In genomic region chr14:24639905-24640304, GRCh38 we compare ENCODE assay signal across 25 cellular contexts. TPM values are rescaled to one million over a fixed set of nuclear protein-coding genes. Genes with fewer than 3 reads are reported as not detected.
"Had no signal": no experiment of that assay in that cellular context is flagged by ENCODE, and none has a peak within 500 bp of the region (broad histone marks: within the 10 kb centered on the region; RNA-seq: fewer than 3 reads in every experiment).

No MANE protein-coding gene starts in this region.

- H3K4me3 Mint-ChIP-seq: activated naive CD4-positive, alpha-beta T cell treated with anti-CD3 and anti-CD28 coated beads, Interleukin-2, amount 10 ng/mL, durations not matched to agents 7 days and 5 days; brain; central memory CD8-positive, alpha-beta T cell; T-cell had no signal

- H3K4me1 Mint-ChIP-seq: brain had no signal

- H3K27me3 Mint-ChIP-seq: central memory CD8-positive, alpha-beta T cell; T-cell had no signal

- H3K27ac Mint-ChIP-seq: activated naive CD4-positive, alpha-beta T cell treated with anti-CD3 and anti-CD28 coated beads, Interleukin-2, amount 10 ng/mL, durations not matched to agents 7 days and 5 days; brain; T-cell had no signal

- DNase-seq: activated CD4-positive, alpha-beta T cell treated with anti-CD3 and anti-CD28 coated beads for 4 hours; activated CD4-positive, alpha-beta T cell treated with anti-CD3 and anti-CD28 coated beads, Interleukin-2, amount 50 U/mL, for 48 hours; activated CD4-positive, CD25-positive, alpha-beta regulatory T cell; activated CD8-positive, alpha-beta memory T cell treated with anti-CD3 and anti-CD28 coated beads, Interleukin-2, amount 50 U/mL, for 48 hours; activated gamma-delta T cell treated with Interleukin-2 at 50 U/mL for 16 hours; activated naive CD4-positive, alpha-beta T cell treated with anti-CD3 and anti-CD28 coated beads, Interleukin-2, amount 10 ng/mL, durations not matched to agents 7 days and 5 days; amygdala; MM.1S; NCI-H1105; NCI-H1436; NCI-H1694 treated with DMSO at 0.1 percent for 48 hours; NCI-H2029 treated with DMSO at 0.1 percent for 48 hours; NCI-H510A treated with DMSO at 0.1 percent for 48 hours; NCI-H69; NK-92 treated with Interleukin-12 subunit alpha and Interleukin-12 subunit beta, amount 100 ng/mL, for 24 hours; OCI-M1; RPMI8226; T-cell; T-helper 2 cell; T1000 had no signal

- ATAC-seq: Panc1, Right ventricle myocardium inferior, T-cell had no signal

- H3K36me3 Mint-ChIP-seq: brain, T-cell had no signal

- H3K9me3 Mint-ChIP-seq: activated naive CD4-positive, alpha-beta T cell treated with anti-CD3 and anti-CD28 coated beads, Interleukin-2, amount 10 ng/mL, durations not matched to agents 7 days and 5 days; central memory CD8-positive, alpha-beta T cell; T-cell had no signal

RNA-seq across cellular contexts. Expression of gene GZMB, which starts 5.9 kb away (rescaled TPM):
- total RNA-seq: astrocyte had no signal

RNA-seq across cellular contexts. Expression of gene GZMH, which starts 30.4 kb away (rescaled TPM):
- total RNA-seq: astrocyte had no signal
